Comparison of ENCODE assay signal across 20 cellular contexts in genomic region chr11:92888701-92889100, GRCh38.
DNase-seq lines count a peak whose midpoint lies in the region; ATAC-seq, FAIRE-seq and TF ChIP-seq lines count a peak whose summit lies in the region.
"Had no signal": no experiment of that assay in that cellular context is flagged by ENCODE, and none has a peak within 500 bp of the region (broad histone marks: within the 10 kb centered on the region; RNA-seq: fewer than 3 reads in every experiment).

No MANE protein-coding gene starts in this region.

- no peaks in the 10 kb centered on the region for H3K27me3 ChIP-seq in GM23338 (ENCODE audit: insufficient read depth)
- H3K27me3 ChIP-seq: BE2C had no signal

- no peak overlapping the region for H3K4me3 Mint-ChIP-seq in GM23338
- H3K4me3 Mint-ChIP-seq in activated CD4-positive, alpha-beta T cell treated with anti-CD3 and anti-CD28 coated beads for 36 hours = no peak overlapping the region

- H3K4me3 ChIP-seq in A549 (no peak overlapping the region), GM23338 (no peak overlapping the region), fibroblast of mammary gland (ENCODE audit: control insufficient read depth, low read depth, low read length) (no peak overlapping the region)

- TF ChIP-seq CTCF in A549 (IDR thresholded peaks at IDR 0.05) (no peak), GM23338 (conservative IDR thresholded peaks at IDR 0.05; ENCODE audit: low read depth in 2 of 2) (no peak), fibroblast of mammary gland (conservative IDR thresholded peaks at IDR 0.05; ENCODE audit: control insufficient read depth, insufficient read depth, low read depth, low read length) (no peak)

- DNase-seq in A549 (ENCODE audit: low read depth in 1 of 2, low spot score in 1 of 2) (no peak), GM23338 (ENCODE audit: low spot score) (peak; percentile 20), RPMI7951 (ENCODE audit: low read depth) (peak; percentile 13), fibroblast of mammary gland (ENCODE audit: low read depth) (peak; percentile 6), frontal cortex (ENCODE audit: low spot score in 2 of 2) (no peak), DMS79 (lab: John Stamatoyannopoulos, UW) (no peak), GM19240 (ENCODE audit: insufficient read length, low spot score) (no peak)
- no peak for DNase-seq in activated CD4-positive, alpha-beta T cell treated with anti-CD3 and anti-CD28 coated beads for 36 hours
- DNase-seq: BE2C, H7, KBM-7, NCI-H1105, NCI-H146, NCI-H2029, NCI-H345, NCI-H524, RPMI8226, SHP77 had no signal

- H3K4me1 ChIP-seq in A549 = peaks cover 7% of the 10 kb centered on the region; the same call in 1 of the 3 replicates
- no peaks in the 10 kb centered on the region for H3K4me1 ChIP-seq in GM23338 (ENCODE audit: insufficient read depth)
- H3K4me1 ChIP-seq: BE2C had no signal

- FAIRE-seq in A549 (lab: Jason Lieb, UNC) = no peak
- FAIRE-seq in frontal cortex (lab: Jason Lieb, UNC) = no peak
- FAIRE-seq: G401.6, GM12892 had no signal

- peaks cover 7% of the 10 kb centered on the region; the same call in 1 of the 2 replicates for H3K9me2 ChIP-seq in GM23338 (ENCODE audit: insufficient read depth)

- peaks cover 28% of the 10 kb centered on the region for H3K36me3 Mint-ChIP-seq in GM23338 (ENCODE audit: low read depth)
- H3K36me3 Mint-ChIP-seq in activated CD4-positive, alpha-beta T cell treated with anti-CD3 and anti-CD28 coated beads for 36 hours (ENCODE audit: low read depth) = no peaks in the 10 kb centered on the region

- TF ChIP-seq EP300 in A549 (IDR thresholded peaks at IDR 0.05) = no peak

- peaks cover 4% of the 10 kb centered on the region for H3K27me3 Mint-ChIP-seq in GM23338 (ENCODE audit: insufficient read depth, low read depth, poor library complexity)
- H3K27me3 Mint-ChIP-seq in activated CD4-positive, alpha-beta T cell treated with anti-CD3 and anti-CD28 coated beads for 36 hours = peaks cover 1% of the 10 kb centered on the region

- CTCF ChIA-PET in A549 (lab: Yijun Ruan, JAX) = interaction anchor here (1.7 kb wide), 1 partner anchor 11 kb away, joined by 6 read pairs; no protein-coding TSS in a partner anchor
- CTCF ChIA-PET in activated CD4-positive, alpha-beta T cell treated with anti-CD3 and anti-CD28 coated beads for 36 hours (lab: Charles Lee) = no interaction called here

- H3K27ac ChIP-seq in A549 (peak overlapping the region; percentile 33 to 45; a peak in 3 of 6 replicates), GM23338 (ENCODE audit: low read depth) (no peak overlapping the region)

- peak overlapping the region; percentile 71 for H3K27ac Mint-ChIP-seq in GM23338
- no peak overlapping the region for H3K27ac Mint-ChIP-seq in activated CD4-positive, alpha-beta T cell treated with anti-CD3 and anti-CD28 coated beads for 36 hours

- TF ChIP-seq RAD21 in A549 (conservative IDR thresholded peaks at IDR 0.05 in 1 of 2, IDR thresholded peaks at IDR 0.05 in 1 of 2) = no peak

- peaks cover 13% of the 10 kb centered on the region for H3K4me1 Mint-ChIP-seq in GM23338
- peaks cover 6% of the 10 kb centered on the region for H3K4me1 Mint-ChIP-seq in activated CD4-positive, alpha-beta T cell treated with anti-CD3 and anti-CD28 coated beads for 36 hours

- H2AFZ ChIP-seq in GM23338 = no peak overlapping the region

- no peak for TF ChIP-seq POLR2A in A549 (IDR thresholded peaks at IDR 0.05; ENCODE audit: low read length)

- ATAC-seq in A549 (no peak), GM23338 (no peak)
- no peak for ATAC-seq in activated CD4-positive, alpha-beta T cell treated with anti-CD3 and anti-CD28 coated beads for 36 hours

- no peaks in the 10 kb centered on the region for H3F3A ChIP-seq in GM23338 (replicated peaks; ENCODE audit: low read depth)

- no peaks in the 10 kb centered on the region for H3K9me3 Mint-ChIP-seq in GM23338
- H3K9me3 Mint-ChIP-seq in activated CD4-positive, alpha-beta T cell treated with anti-CD3 and anti-CD28 coated beads for 36 hours (ENCODE audit: low read depth) = no peaks in the 10 kb centered on the region

- H3K9me3 ChIP-seq in A549 = no peaks in the 10 kb centered on the region
- H3K9me3 ChIP-seq: BE2C had no signal

- no peak overlapping the region for H3K4me2 ChIP-seq in A549
- no peak overlapping the region for H3K4me2 ChIP-seq in GM23338

- no peaks in the 10 kb centered on the region for H3K79me2 ChIP-seq in GM23338 (replicated peaks; ENCODE audit: insufficient read depth)

- H4K20me1 ChIP-seq in GM23338 (replicated peaks; ENCODE audit: insufficient read depth) = no peaks in the 10 kb centered on the region

- POLR2A ChIA-PET in A549 (lab: Yijun Ruan, JAX) = no interaction called here
- POLR2A ChIA-PET in activated CD4-positive, alpha-beta T cell treated with anti-CD3 and anti-CD28 coated beads for 36 hours (lab: Charles Lee) = no interaction called here

- peaks cover 11% of the 10 kb centered on the region; the same call in 1 of the 2 replicates for H3K36me3 ChIP-seq in GM23338 (ENCODE audit: insufficient read depth)
- H3K36me3 ChIP-seq: BE2C had no signal

- intact Hi-C loops in activated CD4-positive, alpha-beta T cell treated with anti-CD3 and anti-CD28 coated beads for 36 hours (cut with DNase I, micrococcal nuclease) = no loop called here

- WGBS in A549 (ENCODE audit: missing lambda C conversion rate) = 93% methylated on average over 3 of the region's 5 CpGs

TF ChIP-seq in A549, 52 proteins besides CTCF, POLR2A, EP300 and RAD21 (continues in another document):
- TF ChIP-seq NFE2L2 (conservative IDR thresholded peaks at IDR 0.05; ENCODE audit: low read length) = peak; percentile 90
- peak; percentile 89 for TF ChIP-seq MAFK (IDR thresholded peaks at IDR 0.05; ENCODE audit: partially characterized antibody)
- no peak for TF ChIP-seq HOXA7 (CRISPR knock-in tag; IDR thresholded peaks at IDR 0.05)
- TF ChIP-seq MYC (IDR thresholded peaks at IDR 0.05; ENCODE audit: borderline replicate concordance, low read length) = no peak
- no peak for TF ChIP-seq MAX (IDR thresholded peaks at IDR 0.05)
- no peak for TF ChIP-seq HMGXB4 (CRISPR knock-in tag; IDR thresholded peaks at IDR 0.05; ENCODE audit: borderline replicate concordance)
- no peak for TF ChIP-seq ZFP36 (IDR thresholded peaks at IDR 0.05; ENCODE audit: borderline replicate concordance, partially characterized antibody)
- no peak for TF ChIP-seq ESRRA (IDR thresholded peaks at IDR 0.05; ENCODE audit: borderline replicate concordance, low read length)

TF ChIP-seq in GM23338, 12 proteins besides CTCF, POLR2A, EP300 and RAD21 (continues in another document):
- TF ChIP-seq JUNB (IDR thresholded peaks at IDR 0.05; ENCODE audit: unreplicated experiment) (no peak), ETS1 (IDR thresholded peaks at IDR 0.05) (no peak), EZH2 (IDR thresholded peaks at IDR 0.05; ENCODE audit: low read depth, unreplicated experiment) (no peak), STAT1 (IDR thresholded peaks at IDR 0.05; ENCODE audit: unreplicated experiment) (no peak), CREB1 (CRISPR knock-in tag; IDR thresholded peaks at IDR 0.05; ENCODE audit: low read depth) (no peak), EZH2phosphoT487 (IDR thresholded peaks at IDR 0.05; ENCODE audit: unreplicated experiment) (no peak), ZNF331 (CRISPR knock-in tag; IDR thresholded peaks at IDR 0.05; ENCODE audit: low read depth) (no peak), NANOG (IDR thresholded peaks at IDR 0.05; ENCODE audit: borderline replicate concordance) (no peak)

Comparison
In these comparisons a context has a peak if more than half of its experiments do, and no peak if none do; other contexts are left out.
1. DNase-seq: peak in GM23338 (single experiment), RPMI7951 (single experiment) and fibroblast of mammary gland (single experiment); none in A549 (0 of 2), frontal cortex (0 of 2), DMS79 (single experiment), activated CD4-positive, alpha-beta T cell treated with anti-CD3 and anti-CD28 coated beads for 36 hours (single experiment) and GM19240 (single experiment).